Comparison of ENCODE assay signal across 1 cellular context in the genomic region with DNA sequence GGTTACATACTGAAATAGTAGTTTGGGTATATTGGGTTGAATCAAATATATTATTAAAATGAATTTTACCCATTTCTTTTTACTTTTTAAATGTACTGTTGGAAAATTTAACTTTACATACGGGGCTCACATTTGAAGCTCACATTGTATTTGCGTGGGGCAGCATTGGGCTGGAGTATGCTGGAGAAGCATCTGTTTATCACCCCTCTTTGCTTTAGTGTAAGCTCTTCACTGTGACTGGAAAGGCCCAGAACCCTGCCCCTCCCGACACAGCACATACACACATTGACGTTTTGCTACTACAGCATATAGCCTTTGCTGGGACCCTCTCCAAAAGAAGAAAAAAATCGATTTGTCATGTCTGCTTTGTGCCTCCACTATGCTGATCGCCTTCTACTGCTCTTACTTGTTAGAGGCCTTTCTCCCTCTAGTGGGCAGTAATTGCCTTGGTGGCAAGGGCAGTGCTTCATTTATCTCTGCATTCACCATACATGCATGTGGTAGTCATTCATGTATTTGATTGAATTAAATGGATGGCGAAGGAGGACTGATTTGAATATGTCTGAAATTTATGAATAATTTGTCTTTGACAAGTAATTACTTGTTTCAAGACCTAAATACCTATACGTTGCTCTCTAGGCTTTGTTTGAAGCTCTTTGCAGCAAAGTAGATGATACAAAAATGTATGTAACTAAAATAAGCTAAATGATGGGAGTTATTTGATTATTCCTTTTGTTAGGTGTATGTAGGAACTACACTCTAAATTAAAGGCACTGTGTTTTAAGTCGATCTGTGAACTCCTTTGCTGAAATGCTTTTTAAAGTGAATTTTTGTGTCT.
TF ChIP-seq lines count a peak whose summit lies in the region.

No MANE protein-coding gene starts in this region.

TF ChIP-seq in SK-N-SH treated with all-trans-retinoic acid at 6 μM for 48 hours, 23 proteins besides CTCF, POLR2A, EP300 and RAD21 (continued from another document):
- TF ChIP-seq, protein P1, sequence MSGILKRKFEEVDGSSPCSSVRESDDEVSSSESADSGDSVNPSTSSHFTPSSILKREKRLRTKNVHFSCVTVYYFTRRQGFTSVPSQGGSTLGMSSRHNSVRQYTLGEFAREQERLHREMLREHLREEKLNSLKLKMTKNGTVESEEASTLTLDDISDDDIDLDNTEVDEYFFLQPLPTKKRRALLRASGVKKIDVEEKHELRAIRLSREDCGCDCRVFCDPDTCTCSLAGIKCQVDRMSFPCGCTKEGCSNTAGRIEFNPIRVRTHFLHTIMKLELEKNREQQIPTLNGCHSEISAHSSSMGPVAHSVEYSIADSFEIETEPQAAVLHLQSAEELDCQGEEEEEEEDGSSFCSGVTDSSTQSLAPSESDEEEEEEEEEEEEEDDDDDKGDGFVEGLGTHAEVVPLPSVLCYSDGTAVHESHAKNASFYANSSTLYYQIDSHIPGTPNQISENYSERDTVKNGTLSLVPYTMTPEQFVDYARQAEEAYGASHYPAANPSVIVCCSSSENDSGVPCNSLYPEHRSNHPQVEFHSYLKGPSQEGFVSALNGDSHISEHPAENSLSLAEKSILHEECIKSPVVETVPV (CRISPR knock-in tag; IDR thresholded peaks at IDR 0.05): no peak
- TF ChIP-seq, protein P2, sequence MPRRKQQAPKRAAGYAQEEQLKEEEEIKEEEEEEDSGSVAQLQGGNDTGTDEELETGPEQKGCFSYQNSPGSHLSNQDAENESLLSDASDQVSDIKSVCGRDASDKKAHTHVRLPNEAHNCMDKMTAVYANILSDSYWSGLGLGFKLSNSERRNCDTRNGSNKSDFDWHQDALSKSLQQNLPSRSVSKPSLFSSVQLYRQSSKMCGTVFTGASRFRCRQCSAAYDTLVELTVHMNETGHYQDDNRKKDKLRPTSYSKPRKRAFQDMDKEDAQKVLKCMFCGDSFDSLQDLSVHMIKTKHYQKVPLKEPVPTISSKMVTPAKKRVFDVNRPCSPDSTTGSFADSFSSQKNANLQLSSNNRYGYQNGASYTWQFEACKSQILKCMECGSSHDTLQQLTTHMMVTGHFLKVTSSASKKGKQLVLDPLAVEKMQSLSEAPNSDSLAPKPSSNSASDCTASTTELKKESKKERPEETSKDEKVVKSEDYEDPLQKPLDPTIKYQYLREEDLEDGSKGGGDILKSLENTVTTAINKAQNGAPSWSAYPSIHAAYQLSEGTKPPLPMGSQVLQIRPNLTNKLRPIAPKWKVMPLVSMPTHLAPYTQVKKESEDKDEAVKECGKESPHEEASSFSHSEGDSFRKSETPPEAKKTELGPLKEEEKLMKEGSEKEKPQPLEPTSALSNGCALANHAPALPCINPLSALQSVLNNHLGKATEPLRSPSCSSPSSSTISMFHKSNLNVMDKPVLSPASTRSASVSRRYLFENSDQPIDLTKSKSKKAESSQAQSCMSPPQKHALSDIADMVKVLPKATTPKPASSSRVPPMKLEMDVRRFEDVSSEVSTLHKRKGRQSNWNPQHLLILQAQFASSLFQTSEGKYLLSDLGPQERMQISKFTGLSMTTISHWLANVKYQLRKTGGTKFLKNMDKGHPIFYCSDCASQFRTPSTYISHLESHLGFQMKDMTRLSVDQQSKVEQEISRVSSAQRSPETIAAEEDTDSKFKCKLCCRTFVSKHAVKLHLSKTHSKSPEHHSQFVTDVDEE (CRISPR knock-in tag; IDR thresholded peaks at IDR 0.05): no peak
TF ChIP-seq in SK-N-SH treated with all-trans-retinoic acid at 6 μM for 48 hours: peak in this region for 0.
